35 cellular contexts compared by ENCODE assay signal in genomic region chr15:54226455-54226854, GRCh38.
DNase-seq lines count a peak whose midpoint lies in the region; ATAC-seq, FAIRE-seq and TF ChIP-seq lines count a peak whose summit lies in the region.
"Had no signal": no experiment of that assay in that cellular context is flagged by ENCODE, and none has a peak within 500 bp of the region (broad histone marks: within the 10 kb centered on the region; RNA-seq: fewer than 3 reads in every experiment).

No MANE protein-coding gene starts in this region.

- H2AK5ac ChIP-seq in neuronal stem cell (ENCODE audit: low read depth, low read length): peak overlapping the region; percentile 17

- peak overlapping the region; percentile 40 for H3K23ac ChIP-seq in neuronal stem cell (ENCODE audit: low read depth, low read length, poor library complexity)

- H4K8ac ChIP-seq in neuronal stem cell (ENCODE audit: low read depth, low read length): no peak overlapping the region

- ATAC-seq in RWPE2 (ENCODE audit: low read depth) (no peak), GM18907 (IDR thresholded peaks at IDR 0.05; ENCODE audit: unreplicated experiment) (no peak)
- ATAC-seq: A549; CD8-positive, alpha-beta T cell had no signal

- H4K91ac ChIP-seq in neuronal stem cell (ENCODE audit: low read depth, low read length, poor library complexity): no peak overlapping the region

- intact Hi-C loops in kidney (cut with DNase I): no loop called here

- H3K4ac ChIP-seq in neuronal stem cell (ENCODE audit: low read length): no peak overlapping the region

- H3K4me3 ChIP-seq in RWPE2 (ENCODE audit: severe bottlenecking) (no peak overlapping the region), kidney (ENCODE audit: low read length in 2 of 2) (no peak overlapping the region), neuronal stem cell (ENCODE audit: low read length in 2 of 2) (no peak overlapping the region), osteoblast (ENCODE audit: insufficient read depth, low read length) (no peak overlapping the region)
- H3K4me3 ChIP-seq: A549; BLaER1; BLaER1 treated with 17β-estradiol and CSF1 and Interleukin-3, amounts not matched to agents 10 nM and 100 nM had no signal

- no peaks in the 10 kb centered on the region for H3K79me1 ChIP-seq in neuronal stem cell (ENCODE audit: low read depth, low read length)

- no peak overlapping the region for H3K18ac ChIP-seq in neuronal stem cell (ENCODE audit: low read length)

- H2BK15ac ChIP-seq in neuronal stem cell (ENCODE audit: low read length): no peak overlapping the region

- no peaks in the 10 kb centered on the region for H3K36me3 ChIP-seq in RWPE2 (ENCODE audit: low read depth)
- no peaks in the 10 kb centered on the region for H3K36me3 ChIP-seq in kidney (ENCODE audit: control insufficient read depth in 1 of 2, insufficient read depth in 2 of 2, low read length in 2 of 2)
- no peaks in the 10 kb centered on the region for H3K36me3 ChIP-seq in neuronal stem cell (replicated peaks in 1 of 2; ENCODE audit: control insufficient read depth in 2 of 2, insufficient read depth in 2 of 2, low read length in 2 of 2)
- no peaks in the 10 kb centered on the region for H3K36me3 ChIP-seq in osteoblast (ENCODE audit: insufficient read depth, low read length)
- H3K36me3 ChIP-seq: BE2C; BLaER1; BLaER1 treated with 17β-estradiol and CSF1 and Interleukin-3, amounts not matched to agents 10 nM and 100 nM had no signal

- no peak overlapping the region for H2BK120ac ChIP-seq in neuronal stem cell (ENCODE audit: low read depth, low read length)

- H3K27ac ChIP-seq in RWPE2 (ENCODE audit: poor library complexity, severe bottlenecking): no peak overlapping the region
- no peak overlapping the region for H3K27ac ChIP-seq in kidney (ENCODE audit: low read depth in 2 of 2, low read length in 2 of 2)
- H3K27ac ChIP-seq in neuronal stem cell (replicated peaks; ENCODE audit: low read length): no peak overlapping the region
- H3K27ac ChIP-seq in osteoblast (ENCODE audit: low read depth, low read length): no peak overlapping the region
- H3K27ac ChIP-seq: 22Rv1; A549; BLaER1; BLaER1 treated with 17β-estradiol and CSF1 and Interleukin-3, amounts not matched to agents 10 nM and 100 nM; C4-2B had no signal

- H3K4me2 ChIP-seq in neuronal stem cell (ENCODE audit: insufficient read depth, low read length, poor library complexity, severe bottlenecking) (no peak overlapping the region), osteoblast (ENCODE audit: insufficient read depth, low read length) (no peak overlapping the region)
- H3K4me2 ChIP-seq: A549; BLaER1; BLaER1 treated with 17β-estradiol and CSF1 and Interleukin-3, amounts not matched to agents 10 nM and 100 nM had no signal

- no peak overlapping the region for H2BK5ac ChIP-seq in neuronal stem cell (ENCODE audit: low read length)

- TF ChIP-seq CTCF in RWPE2 (IDR thresholded peaks at IDR 0.05; ENCODE audit: poor library complexity, severe bottlenecking): no peak
- TF ChIP-seq CTCF in kidney (IDR thresholded peaks at IDR 0.05; ENCODE audit: borderline replicate concordance, extremely low read depth, insufficient read depth): no peak
- TF ChIP-seq CTCF in osteoblast (IDR thresholded peaks at IDR 0.05; ENCODE audit: extremely low read depth, low read depth, low read length): no peak

- H3K27me3 ChIP-seq in RWPE2 (ENCODE audit: insufficient read depth, poor library complexity, severe bottlenecking): no peaks in the 10 kb centered on the region
- H3K27me3 ChIP-seq in neuronal stem cell (ENCODE audit: control insufficient read depth in 3 of 3, insufficient read depth in 3 of 3, low read depth in 1 of 3, low read length in 3 of 3): no peaks in the 10 kb centered on the region
- no peaks in the 10 kb centered on the region for H3K27me3 ChIP-seq in osteoblast (ENCODE audit: insufficient read depth, low read length)
- H3K27me3 ChIP-seq: BE2C; BLaER1; BLaER1 treated with 17β-estradiol and CSF1 and Interleukin-3, amounts not matched to agents 10 nM and 100 nM had no signal

- H2AFZ ChIP-seq in neuronal stem cell (ENCODE audit: low read length): no peak overlapping the region
- H2AFZ ChIP-seq in osteoblast (ENCODE audit: low read length): no peak overlapping the region

- H3K4me1 ChIP-seq in RWPE2 (ENCODE audit: insufficient read depth, poor library complexity, severe bottlenecking): no peaks in the 10 kb centered on the region
- H3K4me1 ChIP-seq in kidney (ENCODE audit: control insufficient read depth in 1 of 2, insufficient read depth in 1 of 2, low read depth in 1 of 2, low read length in 2 of 2): no peaks in the 10 kb centered on the region
- no peaks in the 10 kb centered on the region for H3K4me1 ChIP-seq in neuronal stem cell (ENCODE audit: control insufficient read depth in 2 of 2, insufficient read depth in 1 of 2, low read depth in 1 of 2, low read length in 2 of 2)
- no peaks in the 10 kb centered on the region for H3K4me1 ChIP-seq in osteoblast (ENCODE audit: insufficient read depth, low read length)
- H3K4me1 ChIP-seq: A549; BE2C; BLaER1; BLaER1 treated with 17β-estradiol and CSF1 and Interleukin-3, amounts not matched to agents 10 nM and 100 nM; Caco-2 had no signal

- peak overlapping the region; percentile 49 for H3K14ac ChIP-seq in neuronal stem cell (ENCODE audit: low read length)

- no peak overlapping the region for H2BK12ac ChIP-seq in neuronal stem cell (ENCODE audit: low read length)

- H3K9me3 ChIP-seq in RWPE2 (ENCODE audit: severe bottlenecking): peaks cover 3% of the 10 kb centered on the region
- no peaks in the 10 kb centered on the region for H3K9me3 ChIP-seq in kidney (ENCODE audit: control insufficient read depth in 1 of 2, low read length in 2 of 2)
- peaks cover 0 to 2% of the 10 kb centered on the region in 2 donors for H3K9me3 ChIP-seq in neuronal stem cell (replicated peaks in 1 of 2; ENCODE audit: control insufficient read depth in 2 of 2, insufficient read depth in 1 of 2, low read depth in 1 of 2, low read length in 2 of 2)
- H3K9me3 ChIP-seq in osteoblast (ENCODE audit: low read depth, low read length): no peaks in the 10 kb centered on the region
- H3K9me3 ChIP-seq: A549, BE2C, Caco-2 had no signal

- DNase-seq in RWPE2 (ENCODE audit: low spot score) (peak; percentile 36), kidney (peak; percentile 44), neuronal stem cell (ENCODE audit: low spot score) (no peak), osteoblast (ENCODE audit: insufficient read length, low spot score, missing footprints) (peak; percentile 4), SHP77 (lab: John Stamatoyannopoulos, UW) (no peak)
- DNase-seq in activated CD4-positive, CD25-positive, alpha-beta regulatory T cell treated with anti-CD3 and anti-CD28 coated beads, Interleukin-2, amount 50 U/mL, for 72 hours: no peak
- no peak for DNase-seq in NK-92 treated with Interleukin-12 subunit alpha and Interleukin-12 subunit beta, amount 100 ng/mL, for 24 hours (lab: John Stamatoyannopoulos, UW)
- DNase-seq: 8988T; ACHN; AML-193; BE2C; C1 segment of cervical spinal cord; Caco-2; Calu3; CD4-positive, alpha-beta memory T cell; CD4-positive, alpha-beta T cell; CD4-positive, CD25-positive, alpha-beta regulatory T cell; CD8-positive, alpha-beta memory T cell; CD8-positive, alpha-beta T cell; COR-L47; DMS 273 treated with DMSO at 0.1 percent for 48 hours; DMS153; DMS53; DMS79; DMS79 treated with DMSO at 0.1 percent for 48 hours; DND-41; EL had no signal

- FAIRE-seq in kidney (lab: Jason Lieb, UNC): no peak
- FAIRE-seq: A204.1, A549, D721Med had no signal

- H3K9ac ChIP-seq in kidney (ENCODE audit: low read length in 2 of 2): no peak overlapping the region
- H3K9ac ChIP-seq in neuronal stem cell (ENCODE audit: low read depth, low read length, poor library complexity): peak overlapping the region; percentile 50
- H3K9ac ChIP-seq: BLaER1; BLaER1 treated with 17β-estradiol and CSF1 and Interleukin-3, amounts not matched to agents 10 nM and 100 nM had no signal

- H3K79me2 ChIP-seq in osteoblast (ENCODE audit: insufficient read depth, low read length): no peaks in the 10 kb centered on the region

- H4K20me1 ChIP-seq in osteoblast (ENCODE audit: insufficient read depth, low read length): no peaks in the 10 kb centered on the region
- H4K20me1 ChIP-seq: BLaER1; BLaER1 treated with 17β-estradiol and CSF1 and Interleukin-3, amounts not matched to agents 10 nM and 100 nM had no signal

- WGBS in neuronal stem cell (ENCODE audit: extremely low coverage in 2 of 2, insufficient read length in 2 of 2, insufficient replicate concordance in 1 of 2), 2 donors: no CpG with 5 or more reads among the region's 4 CpGs

Comparison
In these comparisons a context has a peak if more than half of its experiments do, and no peak if none do; other contexts are left out.
1. DNase-seq: peak in RWPE2 (single experiment), kidney (single experiment) and osteoblast (single experiment); none in neuronal stem cell (single experiment), SHP77 (0 of 2), activated CD4-positive, CD25-positive, alpha-beta regulatory T cell treated with anti-CD3 and anti-CD28 coated beads, Interleukin-2, amount 50 U/mL, for 72 hours (single experiment) and NK-92 treated with Interleukin-12 subunit alpha and Interleukin-12 subunit beta, amount 100 ng/mL, for 24 hours (single experiment).